In genomic region chr9:133979124-133979920, GRCh38 we compare ENCODE assay signal across 8 cellular contexts. TPM values are rescaled to one million over a fixed set of nuclear protein-coding genes. Genes with fewer than 3 reads are reported as not detected.
DNase-seq lines count a peak whose midpoint lies in the region; ATAC-seq, FAIRE-seq and TF ChIP-seq lines count a peak whose summit lies in the region.

No MANE protein-coding gene starts in this region.

- H3K9me3 ChIP-seq in SJCRH30 (replicated peaks) (no peaks in the 10 kb centered on the region), heart right ventricle (no peaks in the 10 kb centered on the region), skeletal muscle tissue (ENCODE audit: control insufficient read depth in 3 of 3, low read length in 3 of 3) (no peaks in the 10 kb centered on the region)

- H3K9ac ChIP-seq in skeletal muscle tissue (ENCODE audit: low read depth in 1 of 3, low read length in 3 of 3) = peak overlapping the region in 1 of 3 donors; percentile 54

- TF ChIP-seq CTCF in heart right ventricle (IDR thresholded peaks at IDR 0.05) = no peak

- ATAC-seq in heart right ventricle = peak; percentile 59 to 82 (median 76)
- ATAC-seq in GM21723 (IDR thresholded peaks at IDR 0.05; ENCODE audit: unreplicated experiment) = no peak

- H3K27me3 ChIP-seq in SJCRH30 = no peaks in the 10 kb centered on the region
- H3K27me3 ChIP-seq in heart right ventricle = no peaks in the 10 kb centered on the region
- H3K27me3 ChIP-seq in skeletal muscle tissue (ENCODE audit: control insufficient read depth in 3 of 3, insufficient read depth in 3 of 3, low read length in 3 of 3) = peaks cover 8 to 36% (median 15%) of the 10 kb centered on the region in 3 donors

- 22% methylated on average over 41 to 44 of the region's 44 CpGs for WGBS in heart right ventricle, 2 donors

- no peaks in the 10 kb centered on the region for H3K36me3 ChIP-seq in SJCRH30
- H3K36me3 ChIP-seq in heart right ventricle = no peaks in the 10 kb centered on the region
- no peaks in the 10 kb centered on the region for H3K36me3 ChIP-seq in skeletal muscle tissue (ENCODE audit: control insufficient read depth in 3 of 3, insufficient read depth in 3 of 3, low read length in 3 of 3)

- H3K27ac ChIP-seq in SJCRH30 = peak overlapping the region; percentile 68
- H3K27ac ChIP-seq in heart right ventricle = peak overlapping the region in 8 of 10 donors; percentile 7 to 68 (median 60)
- no peak overlapping the region for H3K27ac ChIP-seq in skeletal muscle tissue (ENCODE audit: low read depth, low read length)

- FAIRE-seq in GM19239 (lab: Jason Lieb, UNC) = peak; percentile 26

- peak overlapping the region; percentile 24 for H3K4me3 ChIP-seq in SJCRH30
- H3K4me3 ChIP-seq in heart right ventricle = peak overlapping the region in 9 of 10 donors; percentile 2 to 44 (median 30)
- H3K4me3 ChIP-seq in skeletal muscle tissue (ENCODE audit: low read length in 3 of 3) = peak overlapping the region; percentile 32 to 49 (median 43)

- DNase-seq in GM19239 (ENCODE audit: insufficient read length, low spot score) = peak; percentile 82
- peak; percentile 93 to 96 for DNase-seq in SJCRH30
- peak; percentile 47 to 53 for DNase-seq in heart right ventricle
- DNase-seq in stimulated activated CD4-positive, alpha-beta T cell treated with anti-CD3 and anti-CD28 coated beads, Interleukin-1b, Interleukin-23, amount 100 ng/mL, for 48 hours = no peak
- no peak for DNase-seq in DMS153 treated with DMSO at 0.1 percent for 48 hours (lab: John Stamatoyannopoulos, UW; ENCODE audit: unreplicated experiment)
- DNase-seq in NCI-H1694 treated with DMSO at 0.1 percent for 48 hours (lab: John Stamatoyannopoulos, UW) = no peak

- H3K4me1 ChIP-seq in SJCRH30 (peaks cover 52% of the 10 kb centered on the region), heart right ventricle (peaks cover 2 to 29% (median 18%) of the 10 kb centered on the region in 9 donors), skeletal muscle tissue (ENCODE audit: control insufficient read depth in 3 of 3, insufficient read depth in 3 of 3, low read length in 3 of 3) (peaks cover 13 to 19% (median 18%) of the 10 kb centered on the region in 3 donors)

- intact Hi-C loops in heart right ventricle (cut with DNase I) = no loop called here

RNA-seq across cellular contexts. Expression of gene VAV2, which starts 12.8 kb away (rescaled TPM):
- total RNA-seq in SJCRH30 (2014; rRNA removed; shearing (Covaris generic)) = 24.0 and 28.0 TPM in 2 replicates
- 1 to 10 TPM; 2.9 to 7.1 (median 5.0) TPM for total RNA-seq in heart right ventricle
- polyA plus RNA-seq in heart right ventricle = 1 to 10 TPM; 4.3 to 5.7 TPM
- 9.9 TPM for total RNA-seq in skeletal muscle tissue

RNA-seq across cellular contexts. Expression of gene BRD3OS, which starts 46.0 kb away (rescaled TPM):
- 20.1 and 20.2 TPM in 2 replicates for total RNA-seq in SJCRH30 (2014; rRNA removed; shearing (Covaris generic))
- total RNA-seq in heart right ventricle = 10 to 100 TPM in 2 of 10 donors, 1 to 10 TPM in 8; 4.1 to 11.6 (median 7.8) TPM
- 1 to 10 TPM; 4.8 to 6.7 TPM for polyA plus RNA-seq in heart right ventricle
- total RNA-seq in skeletal muscle tissue = 3.7 TPM

Comparison
In these comparisons a context has a peak if more than half of its experiments do, and no peak if none do; other contexts are left out.
1. DNase-seq: peak in GM19239 (single experiment), SJCRH30 (2 of 2) and heart right ventricle (2 of 2); none in stimulated activated CD4-positive, alpha-beta T cell treated with anti-CD3 and anti-CD28 coated beads, Interleukin-1b, Interleukin-23, amount 100 ng/mL, for 48 hours (single experiment), DMS153 treated with DMSO at 0.1 percent for 48 hours (single experiment) and NCI-H1694 treated with DMSO at 0.1 percent for 48 hours (single experiment).
2. Peak in every context shown above with its lines, with median percentiles within 50 percentile points of each other: H3K4me3 ChIP-seq.